Comparison of ENCODE assay signal across 30 cellular contexts in the genomic region with DNA sequence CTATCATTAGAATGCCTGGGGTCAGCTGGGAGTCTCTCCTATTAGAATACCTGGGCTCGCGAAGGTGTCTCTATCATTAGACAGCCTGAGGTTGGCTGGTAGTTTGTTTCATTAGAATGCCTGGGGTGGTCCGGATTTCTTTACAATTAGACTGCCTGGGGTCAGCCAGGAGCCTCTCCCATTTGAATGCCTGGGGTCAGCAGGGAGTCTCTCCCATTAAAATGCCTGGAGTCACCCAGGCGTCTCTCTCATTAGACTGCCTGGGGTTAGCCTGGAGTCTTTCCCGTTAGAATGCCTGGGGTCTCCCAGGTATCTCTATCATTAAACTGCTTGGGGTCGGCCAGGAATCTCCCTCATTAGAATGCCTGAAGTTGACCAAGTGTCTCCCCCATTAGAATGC.
"Had no signal": no experiment of that assay in that cellular context is flagged by ENCODE, and none has a peak within 500 bp of the region (broad histone marks: within the 10 kb centered on the region; RNA-seq: fewer than 3 reads in every experiment).

No MANE protein-coding gene starts in this region.

- H3K36me3 Mint-ChIP-seq: stimulated activated effector memory CD8-positive, alpha-beta T cell treated with anti-CD3 and anti-CD28 coated beads, Interleukin-12 subunit alpha, Interleukin-12 subunit beta, amount 100 ng/mL, for 72 hours had no signal

- H3K79me2 ChIP-seq: parathyroid adenoma had no signal

- H3K36me3 ChIP-seq: left ventricle myocardium inferior, neural progenitor cell, neutrophil, right atrium auricular region, right lobe of liver, suprapubic skin, thoracic aorta, tibial artery, upper lobe of right lung had no signal

- FAIRE-seq: urothelium cell line had no signal

- H3K4me1 Mint-ChIP-seq: naive B cell; natural killer cell; nephron progenitor cell; stimulated activated effector memory CD8-positive, alpha-beta T cell treated with anti-CD3 and anti-CD28 coated beads, Interleukin-12 subunit alpha, Interleukin-12 subunit beta, amount 100 ng/mL, for 72 hours had no signal

- H3K27me3 ChIP-seq: neural progenitor cell, neutrophil, right atrium auricular region, right lobe of liver, suprapubic skin, tibial artery, upper lobe of right lung had no signal

- DNase-seq: hypothalamus; islet precursor cell; left ventricle myocardium inferior; mesendoderm; midbrain; mucosa of descending colon; naive B cell; natural killer cell; nephron progenitor cell; occipital lobe; stimulated activated CD4-positive, alpha-beta T cell treated with anti-CD3 and anti-CD28 coated beads, Interleukin-12 subunit alpha, Interleukin-12 subunit beta, amount 100 ng/mL, for 4 hours; stimulated activated CD4-positive, alpha-beta T cell treated with anti-CD3 and anti-CD28 coated beads, Interleukin-15, amount 100 ng/mL, for 24 hours; stimulated activated CD4-positive, alpha-beta T cell treated with anti-CD3 and anti-CD28 coated beads, Interleukin-4, amount 100 ng/mL, for 24 hours; stimulated activated naive CD4-positive, alpha-beta T cell; tibial artery; trophoblast cell; upper lobe of right lung had no signal

- H3K9me3 ChIP-seq: left ventricle myocardium inferior, neutrophil, right atrium auricular region, right lobe of liver, suprapubic skin, upper lobe of right lung had no signal

- H3K27ac ChIP-seq: left ventricle myocardium inferior, neural progenitor cell, neutrophil, parathyroid adenoma, right atrium auricular region, right lobe of liver, skin epidermis, suprapubic skin, thoracic aorta, tibial artery, upper lobe of right lung had no signal

- ATAC-seq: mucosa of descending colon; natural killer cell; right lobe of liver; stimulated activated effector memory CD8-positive, alpha-beta T cell treated with anti-CD3 and anti-CD28 coated beads, Interleukin-12 subunit alpha, Interleukin-12 subunit beta, amount 100 ng/mL, for 72 hours; upper lobe of right lung had no signal

- H3K27me3 Mint-ChIP-seq: naive B cell; progenitor cell of endocrine pancreas; stimulated activated naive CD8-positive, alpha-beta T cell treated with anti-CD3 and anti-CD28 coated beads, Interleukin-15, Interleukin-2, amounts not matched to agents 100 ng/mL and 50 ng/mL, for 24 hours had no signal

- H2AFZ ChIP-seq: neural progenitor cell, parathyroid adenoma had no signal

- H3K4me2 ChIP-seq: neural progenitor cell had no signal

- H3K9ac ChIP-seq: neural progenitor cell, parathyroid adenoma had no signal

- H3K4me3 Mint-ChIP-seq: naive B cell; natural killer cell; nephron progenitor cell; neural progenitor cell; stimulated activated effector memory CD8-positive, alpha-beta T cell treated with anti-CD3 and anti-CD28 coated beads, Interleukin-12 subunit alpha, Interleukin-12 subunit beta, amount 100 ng/mL, for 72 hours; stimulated activated naive CD8-positive, alpha-beta T cell treated with anti-CD3 and anti-CD28 coated beads, Interleukin-15, Interleukin-2, amounts not matched to agents 100 ng/mL and 50 ng/mL, for 24 hours had no signal

- H3K4me3 ChIP-seq: left ventricle myocardium inferior, lung, mucosa of descending colon, neural progenitor cell, right atrium auricular region, right lobe of liver, skin epidermis, suprapubic skin, thoracic aorta, tibial artery, upper lobe of right lung had no signal

- H3K27ac Mint-ChIP-seq: naive B cell; natural killer cell; nephron progenitor cell; neural progenitor cell; progenitor cell of endocrine pancreas; stimulated activated effector memory CD8-positive, alpha-beta T cell treated with anti-CD3 and anti-CD28 coated beads, Interleukin-12 subunit alpha, Interleukin-12 subunit beta, amount 100 ng/mL, for 72 hours; stimulated activated naive CD8-positive, alpha-beta T cell treated with anti-CD3 and anti-CD28 coated beads, Interleukin-15, Interleukin-2, amounts not matched to agents 100 ng/mL and 50 ng/mL, for 24 hours had no signal

- H3K4me1 ChIP-seq: parathyroid adenoma, right lobe of liver, suprapubic skin, tibial artery, upper lobe of right lung had no signal
